29 cellular contexts compared by ENCODE assay signal in the genomic region with DNA sequence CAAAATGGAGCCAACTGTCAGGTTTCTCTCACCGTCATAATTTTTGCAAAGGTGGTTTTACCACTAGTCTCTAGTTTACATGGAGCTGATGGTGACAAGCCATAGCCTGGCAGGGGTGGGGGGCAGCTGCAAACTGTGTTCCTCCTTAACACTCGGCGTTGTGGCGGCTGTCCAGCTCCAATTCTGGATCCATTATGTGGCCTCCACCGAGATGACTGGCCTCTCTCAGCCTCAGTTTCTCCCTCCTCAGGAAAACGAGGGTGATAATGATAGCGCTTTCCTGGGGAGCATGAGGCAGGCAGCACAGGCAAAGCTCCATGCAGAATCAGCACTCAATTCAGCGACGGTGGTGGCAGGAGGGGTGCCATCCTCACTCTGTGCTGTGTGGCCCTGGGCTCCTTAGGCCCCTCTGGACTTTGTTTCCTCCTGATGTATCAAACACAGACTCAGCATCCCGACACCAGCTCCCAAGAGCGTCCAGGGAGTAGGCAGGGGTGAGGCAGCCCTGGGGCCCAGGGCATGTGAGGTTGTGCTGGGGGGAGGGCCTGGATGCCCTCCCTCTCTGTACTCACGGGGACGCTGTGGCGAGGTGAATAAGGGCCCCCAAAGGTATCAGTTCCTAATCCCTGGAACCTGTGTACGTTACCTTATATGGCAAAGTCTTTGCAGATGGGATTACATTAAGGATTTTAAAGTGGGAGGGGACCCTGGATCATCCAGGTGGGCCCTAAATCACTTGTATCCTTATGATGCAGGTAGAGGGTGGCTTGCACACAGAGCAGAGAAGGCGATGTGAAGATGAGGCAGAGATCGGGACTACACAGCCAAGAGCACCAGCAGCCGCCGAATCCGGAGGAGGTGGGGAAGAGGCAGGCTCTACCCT.
"Had no signal": no experiment of that assay in that cellular context is flagged by ENCODE, and none has a peak within 500 bp of the region (broad histone marks: within the 10 kb centered on the region; RNA-seq: fewer than 3 reads in every experiment).

No MANE protein-coding gene starts in this region.

- FAIRE-seq: TTC549 had no signal

- H3K4me1 Mint-ChIP-seq: activated CD4-positive, alpha-beta T cell treated with anti-CD3 and anti-CD28 coated beads, Interleukin-2, amount 10 ng/mL, durations not matched to agents 24 days and 14 days; activated naive CD4-positive, alpha-beta T cell treated with anti-CD3 and anti-CD28 coated beads, Interleukin-2, amount 50 U/mL, for 24 hours; activated naive CD8-positive, alpha-beta T cell treated with anti-CD3 and anti-CD28 coated beads, Interleukin-2, amount 10 ng/mL, durations not matched to agents 7 days and 5 days; activated T-helper 17 cell treated with anti-CD3 and anti-CD28 coated beads, Interleukin-2, amount 50 U/mL, for 72 hours had no signal

- H3K9me3 Mint-ChIP-seq: activated CD4-positive, alpha-beta T cell treated with anti-CD3 and anti-CD28 coated beads, Interleukin-2, amount 10 ng/mL, durations not matched to agents 24 days and 14 days; activated CD8-positive, alpha-beta T cell treated with anti-CD3 and anti-CD28 coated beads for 36 hours; activated naive CD4-positive, alpha-beta T cell treated with anti-CD3 and anti-CD28 coated beads, Interleukin-2, amount 50 U/mL, for 24 hours; activated naive CD8-positive, alpha-beta T cell treated with anti-CD3 and anti-CD28 coated beads, Interleukin-2, amount 10 ng/mL, durations not matched to agents 7 days and 5 days; activated T-cell treated with anti-CD3 and anti-CD28 coated beads, Interleukin-2, amount 50 U/mL, for 72 hours; activated T-helper 17 cell treated with anti-CD3 and anti-CD28 coated beads, Interleukin-2, amount 50 U/mL, for 72 hours; T-helper 2 cell treated with Interferon-gamma antibody and Interleukin-4, amounts not matched to agents 5 μg/mL and 100 μg/mL, for 36 hours had no signal

- H3K36me3 Mint-ChIP-seq: activated naive CD4-positive, alpha-beta T cell treated with anti-CD3 and anti-CD28 coated beads, Interleukin-2, amount 50 U/mL, for 24 hours; activated naive CD8-positive, alpha-beta T cell treated with anti-CD3 and anti-CD28 coated beads, Interleukin-2, amount 10 ng/mL, durations not matched to agents 7 days and 5 days had no signal

- H3K27ac Mint-ChIP-seq: activated CD4-positive, alpha-beta T cell treated with anti-CD3 and anti-CD28 coated beads, Interleukin-2, amount 10 ng/mL, durations not matched to agents 24 days and 14 days; activated CD8-positive, alpha-beta T cell treated with anti-CD3 and anti-CD28 coated beads for 36 hours; activated naive CD4-positive, alpha-beta T cell treated with anti-CD3 and anti-CD28 coated beads, Interleukin-2, amount 50 U/mL, for 24 hours; activated naive CD8-positive, alpha-beta T cell treated with anti-CD3 and anti-CD28 coated beads, Interleukin-2, amount 10 ng/mL, durations not matched to agents 7 days and 5 days; activated T-cell treated with anti-CD3 and anti-CD28 coated beads, Interleukin-2, amount 50 U/mL, for 72 hours; activated T-helper 17 cell treated with anti-CD3 and anti-CD28 coated beads, Interleukin-2, amount 50 U/mL, for 72 hours; T-helper 2 cell treated with Interferon-gamma antibody and Interleukin-4, amounts not matched to agents 5 μg/mL and 100 μg/mL, for 36 hours had no signal

- H3K4me3 ChIP-seq: ascending aorta, cardiac muscle cell, SJCRH30, SK-N-MC had no signal

- H3K27ac ChIP-seq: ascending aorta, cardiac muscle cell, SJCRH30, SK-N-MC had no signal

- H3K27me3 ChIP-seq: ascending aorta, SJCRH30 had no signal

- H3K4me1 ChIP-seq: ascending aorta, SJCRH30 had no signal

- H3K36me3 ChIP-seq: ascending aorta, cardiac muscle cell, SJCRH30 had no signal

- DNase-seq: activated CD4-positive, alpha-beta T cell treated with anti-CD3 and anti-CD28 coated beads, Interleukin-2, amount 10 ng/mL, durations not matched to agents 24 days and 14 days; activated CD4-positive, alpha-beta T cell treated with anti-CD3 and anti-CD28 coated beads, Interleukin-2, amount 50 U/mL, for 4 hours; activated CD8-positive, alpha-beta T cell treated with anti-CD3 and anti-CD28 coated beads for 36 hours; activated gamma-delta T cell; activated naive CD4-positive, alpha-beta T cell treated with Interleukin-2 at 50 U/mL for 16 hours; activated naive CD8-positive, alpha-beta T cell treated with anti-CD3 and anti-CD28 coated beads, Interleukin-2, amount 10 ng/mL, durations not matched to agents 7 days and 5 days; activated T-cell treated with anti-CD3 and anti-CD28 coated beads, Interleukin-2, amount 50 U/mL, for 1 hour; activated T-cell treated with anti-CD3 and anti-CD28 coated beads, Interleukin-2, amount 50 U/mL, for 72 hours; amygdala; Karpas-422; KBM-7; NCI-H1105; NCI-H1417 treated with DMSO at 0.1 percent for 48 hours; NCI-H187 treated with DMSO at 0.1 percent for 48 hours; NCI-H2171 treated with DMSO at 0.1 percent for 48 hours; NCI-H2227 treated with DMSO at 0.1 percent for 48 hours; NCI-H446; NCI-H510A treated with DMSO at 0.1 percent for 48 hours; NCI-H774; SHP77; SJCRH30 had no signal

- H3K9me3 ChIP-seq: ascending aorta, SJCRH30 had no signal

- ATAC-seq: activated CD8-positive, alpha-beta T cell treated with anti-CD3 and anti-CD28 coated beads for 36 hours; activated T-helper 17 cell treated with anti-CD3 and anti-CD28 coated beads, Interleukin-2, amount 50 U/mL, for 72 hours; Panc1 had no signal

- H3K4me3 Mint-ChIP-seq: activated CD4-positive, alpha-beta T cell treated with anti-CD3 and anti-CD28 coated beads, Interleukin-2, amount 10 ng/mL, durations not matched to agents 24 days and 14 days; activated CD8-positive, alpha-beta T cell treated with anti-CD3 and anti-CD28 coated beads for 36 hours; activated naive CD4-positive, alpha-beta T cell treated with anti-CD3 and anti-CD28 coated beads, Interleukin-2, amount 50 U/mL, for 24 hours; activated naive CD8-positive, alpha-beta T cell treated with anti-CD3 and anti-CD28 coated beads, Interleukin-2, amount 10 ng/mL, durations not matched to agents 7 days and 5 days; activated T-cell treated with anti-CD3 and anti-CD28 coated beads, Interleukin-2, amount 50 U/mL, for 72 hours; activated T-helper 17 cell treated with anti-CD3 and anti-CD28 coated beads, Interleukin-2, amount 50 U/mL, for 72 hours; T-helper 2 cell treated with Interferon-gamma antibody and Interleukin-4, amounts not matched to agents 5 μg/mL and 100 μg/mL, for 36 hours had no signal
